ENCODE assay signal across 14 cellular contexts in the genomic region with DNA sequence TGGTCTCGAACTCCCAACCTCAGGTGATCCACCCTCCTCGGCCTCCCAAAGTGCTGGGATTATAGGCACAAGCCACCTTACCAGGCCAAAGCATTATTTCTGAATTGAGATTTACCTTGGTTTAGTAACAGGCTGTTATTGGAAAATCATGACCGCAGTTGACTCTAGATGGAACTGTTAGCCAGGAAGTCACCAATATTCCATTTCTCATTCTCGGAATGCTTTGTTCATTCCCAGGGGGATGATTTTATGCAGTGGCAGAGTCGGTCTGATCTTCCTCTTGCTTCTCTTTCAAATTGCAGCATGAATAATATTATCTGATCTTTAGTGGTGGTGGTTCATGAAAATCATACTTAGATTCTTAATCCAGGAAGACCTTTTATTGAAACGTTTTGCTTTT.
DNase-seq lines count a peak whose midpoint lies in the region; ATAC-seq, FAIRE-seq and TF ChIP-seq lines count a peak whose summit lies in the region.
"Had no signal": no experiment of that assay in that cellular context is flagged by ENCODE, and none has a peak within 500 bp of the region (broad histone marks: within the 10 kb centered on the region; RNA-seq: fewer than 3 reads in every experiment).

No MANE protein-coding gene starts in this region.

- H3K27ac ChIP-seq in endothelial cell of umbilical vein (ENCODE audit: insufficient read depth, low read depth, low read length) (no peak overlapping the region), psoas muscle (peak overlapping the region; percentile 5), dorsolateral prefrontal cortex (no peak overlapping the region)

- H3K9me3 Mint-ChIP-seq in effector memory CD8-positive, alpha-beta T cell: no peaks in the 10 kb centered on the region
- H3K9me3 Mint-ChIP-seq: T-cell had no signal

- peak overlapping the region; percentile 31 for H3K4me2 ChIP-seq in endothelial cell of umbilical vein (ENCODE audit: insufficient read depth, low read length)

- TF ChIP-seq CTCF in endothelial cell of umbilical vein (IDR thresholded peaks at IDR 0.05; ENCODE audit: extremely low read depth in 1 of 2, insufficient read depth in 1 of 2, low read depth in 1 of 2, low read length in 2 of 2) (no peak), psoas muscle (IDR thresholded peaks at IDR 0.05) (peak; percentile 26), dorsolateral prefrontal cortex (IDR thresholded peaks at IDR 0.05 in 54 of 56, conservative IDR thresholded peaks at IDR 0.05 in 2 of 56; ENCODE audit: low read depth in 1 of 56, partially characterized antibody in 56 of 56) (peak in 3 of 56 donors; percentile 7 to 14 (median 11))

- H3K27me3 ChIP-seq in endothelial cell of umbilical vein (ENCODE audit: control insufficient read depth in 2 of 2, insufficient read depth in 2 of 2, low read length in 2 of 2) (no peaks in the 10 kb centered on the region), psoas muscle (ENCODE audit: insufficient read depth in 3 of 3, low read length in 2 of 3) (no peaks in the 10 kb centered on the region), dorsolateral prefrontal cortex (no peaks in the 10 kb centered on the region)

- H3K4me3 ChIP-seq in endothelial cell of umbilical vein (replicated peaks in 1 of 3; ENCODE audit: insufficient read depth in 1 of 3, low read depth in 1 of 3, low read length in 3 of 3) (no peak overlapping the region), psoas muscle (no peak overlapping the region), dorsolateral prefrontal cortex (no peak overlapping the region)

- WGBS in psoas muscle, 3 donors: 33 to 43% (median 36%) methylated on average over 6 of the region's 6 CpGs

- H3K9ac ChIP-seq in endothelial cell of umbilical vein (replicated peaks; ENCODE audit: extremely low read depth, insufficient read depth, low read length): no peak overlapping the region

- peak in 2 of 4 donors; percentile 47 to 68 for ATAC-seq in psoas muscle
- ATAC-seq in effector memory CD8-positive, alpha-beta T cell (replicated peaks): no peak
- ATAC-seq: T-cell had no signal

- no peaks in the 10 kb centered on the region for H3K4me1 Mint-ChIP-seq in effector memory CD8-positive, alpha-beta T cell (ENCODE audit: low read depth in 2 of 2)

- DNase-seq in EH (ENCODE audit: low read depth) (peak; percentile 64), NCI-H526 (lab: John Stamatoyannopoulos, UW) (peak; percentile 72 to 87), endothelial cell of umbilical vein (ENCODE audit: low read depth, low spot score) (peak; percentile 46), psoas muscle (no peak), dorsolateral prefrontal cortex (no peak), D341Med (ENCODE audit: low spot score) (no peak)
- DNase-seq in effector memory CD8-positive, alpha-beta T cell: no peak
- no peak for DNase-seq in stimulated activated CD4-positive, alpha-beta T cell treated with anti-CD3 and anti-CD28 coated beads, Interleukin-1b, Interleukin-23, amount 100 ng/mL, for 48 hours
- DNase-seq: activated CD4-positive, alpha-beta T cell treated with anti-CD3 and anti-CD28 coated beads, Interleukin-2, amount 50 U/mL, for 4 hours; activated naive CD4-positive, alpha-beta T cell treated with Interleukin-2 at 50 U/mL for 16 hours; DMS79; NCI-H1105 treated with DMSO at 0.1 percent for 48 hours; stimulated activated CD4-positive, alpha-beta T cell treated with anti-CD3 and anti-CD28 coated beads, Interleukin-12 subunit alpha, Interleukin-12 subunit beta, amount 100 ng/mL, for 4 hours; T-cell had no signal

- BruUV-seq in endothelial cell of umbilical vein (replicated peaks; lab: Mats Ljungman, UMichigan): no TSS peak

- CTCF ChIA-PET in endothelial cell of umbilical vein (lab: Charles Lee): interaction anchor here (1.8 to 2.6 kb wide), 2 partner anchors 370 to 451 kb away, joined by 12 to 43 read pairs; no protein-coding TSS in a partner anchor

- no peaks in the 10 kb centered on the region for H4K20me1 ChIP-seq in endothelial cell of umbilical vein (replicated peaks; ENCODE audit: control insufficient read depth, extremely low read depth, insufficient read depth, low read length)

- peak; percentile 64 for FAIRE-seq in endothelial cell of umbilical vein (lab: Jason Lieb, UNC)

- H3K79me2 ChIP-seq in endothelial cell of umbilical vein (ENCODE audit: control insufficient read depth, insufficient read depth, low read length): no peaks in the 10 kb centered on the region

- H3K9me3 ChIP-seq in endothelial cell of umbilical vein (replicated peaks; ENCODE audit: control insufficient read depth, insufficient read depth, low read length) (no peaks in the 10 kb centered on the region), psoas muscle (no peaks in the 10 kb centered on the region)

- peak overlapping the region; percentile 81 for H2AFZ ChIP-seq in endothelial cell of umbilical vein (ENCODE audit: low read depth, low read length)

- peaks cover 4% of the 10 kb centered on the region for H3K4me1 ChIP-seq in endothelial cell of umbilical vein (ENCODE audit: control insufficient read depth, extremely low read depth, insufficient read depth, low read length)
- peaks cover 10% of the 10 kb centered on the region for H3K4me1 ChIP-seq in psoas muscle

- H3K36me3 Mint-ChIP-seq in effector memory CD8-positive, alpha-beta T cell (ENCODE audit: insufficient read depth): no peaks in the 10 kb centered on the region
- H3K36me3 Mint-ChIP-seq: T-cell had no signal

- peaks cover 0 to 2% of the 10 kb centered on the region in 2 donors for H3K27me3 Mint-ChIP-seq in effector memory CD8-positive, alpha-beta T cell
- H3K27me3 Mint-ChIP-seq: T-cell had no signal

- dilution Hi-C loops in endothelial cell of umbilical vein (cut with MboI; ENCODE audit: extremely low pct_ligation_motif_present, low sequenced_read_pairs): no loop called here

- H3K36me3 ChIP-seq in endothelial cell of umbilical vein (ENCODE audit: control insufficient read depth in 2 of 2, extremely low read depth in 1 of 2, insufficient read depth in 2 of 2, low read length in 2 of 2) (no peaks in the 10 kb centered on the region), psoas muscle (ENCODE audit: insufficient read depth in 1 of 2, low read depth in 1 of 2) (no peaks in the 10 kb centered on the region)

- intact Hi-C loops in endothelial cell of umbilical vein (cut with micrococcal nuclease): loop anchor here (2.0 to 5.0 kb wide), 3 partner anchors 372 to 499 kb away; no protein-coding TSS in a partner anchor
- intact Hi-C loops in psoas muscle (cut with DNase I): loop anchor here (2.0 to 10.0 kb wide), 4 partner anchors 192 to 402 kb away; a partner anchor contains a TSS
- intact Hi-C loops in dorsolateral prefrontal cortex (cut with DNase I): loop anchor here in 1 of 2 donors (5.0 kb wide), 1 partner anchor 399 kb away; no protein-coding TSS in a partner anchor

- TF ChIP-seq POLR2A in endothelial cell of umbilical vein (IDR thresholded peaks at IDR 0.05; ENCODE audit: low read depth, low read length): no peak

- H3K4me3 Mint-ChIP-seq in effector memory CD8-positive, alpha-beta T cell: no peak overlapping the region
- H3K4me3 Mint-ChIP-seq: T-cell had no signal

- H3K9me1 ChIP-seq in endothelial cell of umbilical vein (replicated peaks; ENCODE audit: control insufficient read depth, extremely low read depth, insufficient read depth, low read length): no peaks in the 10 kb centered on the region

- POLR2A ChIA-PET in endothelial cell of umbilical vein (lab: Charles Lee): no interaction called here

- H3K27ac Mint-ChIP-seq in effector memory CD8-positive, alpha-beta T cell: no peak overlapping the region
- H3K27ac Mint-ChIP-seq: T-cell had no signal

TF ChIP-seq in endothelial cell of umbilical vein, 7 proteins besides CTCF, POLR2A, EP300 and RAD21:
- no peak for TF ChIP-seq POLR2AphosphoS5 (IDR thresholded peaks at IDR 0.05; ENCODE audit: insufficient read depth, low read depth, low read length)
- TF ChIP-seq GATA2 (IDR thresholded peaks at IDR 0.05; ENCODE audit: insufficient read depth, insufficient read length, low read depth, low read length): no peak
- TF ChIP-seq, protein P1, sequence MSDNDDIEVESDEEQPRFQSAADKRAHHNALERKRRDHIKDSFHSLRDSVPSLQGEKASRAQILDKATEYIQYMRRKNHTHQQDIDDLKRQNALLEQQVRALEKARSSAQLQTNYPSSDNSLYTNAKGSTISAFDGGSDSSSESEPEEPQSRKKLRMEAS (IDR thresholded peaks at IDR 0.05; ENCODE audit: insufficient read depth, insufficient read length): no peak
- no peak for TF ChIP-seq MYC (IDR thresholded peaks at IDR 0.05; ENCODE audit: low read depth, low read length)
- TF ChIP-seq JUN (IDR thresholded peaks at IDR 0.05; ENCODE audit: borderline replicate concordance, insufficient read depth, insufficient read length, low read depth): no peak
- TF ChIP-seq FOS (IDR thresholded peaks at IDR 0.05; ENCODE audit: borderline replicate concordance, insufficient read depth, low read length): no peak
- no peak for TF ChIP-seq EZH2 (IDR thresholded peaks at IDR 0.05; ENCODE audit: borderline replicate concordance, low read depth, low read length, severe bottlenecking)

Comparison
In these comparisons a context has a peak if more than half of its experiments do, and no peak if none do; other contexts are left out.
1. DNase-seq: peak in EH (single experiment), NCI-H526 (2 of 2) and endothelial cell of umbilical vein (single experiment); none in psoas muscle (0 of 2), effector memory CD8-positive, alpha-beta T cell (0 of 3), dorsolateral prefrontal cortex (0 of 10), stimulated activated CD4-positive, alpha-beta T cell treated with anti-CD3 and anti-CD28 coated beads, Interleukin-1b, Interleukin-23, amount 100 ng/mL, for 48 hours (single experiment) and D341Med (single experiment).